ENCODE assay signal across 39 cellular contexts in the genomic region with DNA sequence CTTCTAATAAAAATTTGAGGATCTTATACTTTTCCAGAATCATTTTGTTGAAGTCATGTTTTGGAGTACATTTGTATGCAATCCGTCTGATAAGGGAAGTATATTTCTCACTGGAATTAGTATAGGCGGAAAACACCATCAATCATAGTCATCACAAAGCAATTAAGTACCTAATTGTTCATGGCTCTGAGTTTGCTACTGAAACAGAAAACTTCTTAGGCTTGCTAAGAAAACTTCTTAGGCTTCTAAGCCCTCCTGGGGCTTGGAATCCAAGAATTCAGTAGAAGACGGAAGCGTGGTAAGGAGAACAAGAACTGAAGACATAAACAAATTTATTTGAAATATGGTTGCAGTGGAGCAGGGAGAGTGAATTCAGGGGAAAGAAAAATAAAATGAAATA.
"Had no signal": no experiment of that assay in that cellular context is flagged by ENCODE, and none has a peak within 500 bp of the region (broad histone marks: within the 10 kb centered on the region; RNA-seq: fewer than 3 reads in every experiment).

No MANE protein-coding gene starts in this region.

- H3K27me3 Mint-ChIP-seq: activated B cell treated with CpG ODN at 0.5 μM for 24 hours; activated CD8-positive, alpha-beta memory T cell treated with anti-CD3 and anti-CD28 coated beads, Interleukin-2, amount 10 ng/mL, durations not matched to agents 7 days and 5 days; activated naive CD4-positive, alpha-beta T cell treated with anti-CD3 and anti-CD28 coated beads, Interleukin-2, amount 50 U/mL, for 24 hours; activated naive CD8-positive, alpha-beta T cell treated with anti-CD3 and anti-CD28 coated beads for 36 hours; activated naive CD8-positive, alpha-beta T cell treated with anti-CD3 and anti-CD28 coated beads, Interleukin-2, amount 50 U/mL, for 24 hours; effector memory CD8-positive, alpha-beta T cell; T-helper 17 cell had no signal

- H3K4me1 Mint-ChIP-seq: activated B cell treated with CpG ODN at 0.5 μM for 24 hours; activated CD8-positive, alpha-beta memory T cell treated with anti-CD3 and anti-CD28 coated beads, Interleukin-2, amount 10 ng/mL, durations not matched to agents 7 days and 5 days; activated naive CD4-positive, alpha-beta T cell treated with anti-CD3 and anti-CD28 coated beads, Interleukin-2, amount 50 U/mL, for 24 hours; activated naive CD8-positive, alpha-beta T cell treated with anti-CD3 and anti-CD28 coated beads for 36 hours; activated naive CD8-positive, alpha-beta T cell treated with anti-CD3 and anti-CD28 coated beads, Interleukin-2, amount 50 U/mL, for 24 hours; T-helper 17 cell had no signal

- H3K4me3 Mint-ChIP-seq: activated B cell treated with CpG ODN at 0.5 μM for 24 hours; activated CD8-positive, alpha-beta memory T cell treated with anti-CD3 and anti-CD28 coated beads, Interleukin-2, amount 10 ng/mL, durations not matched to agents 7 days and 5 days; activated CD8-positive, alpha-beta T cell treated with anti-CD3 and anti-CD28 coated beads, Interleukin-2, amount 10 ng/mL, durations not matched to agents 7 days and 5 days; activated naive CD4-positive, alpha-beta T cell treated with anti-CD3 and anti-CD28 coated beads for 36 hours; activated naive CD4-positive, alpha-beta T cell treated with anti-CD3 and anti-CD28 coated beads, Interleukin-2, amount 50 U/mL, for 24 hours; activated naive CD8-positive, alpha-beta T cell treated with anti-CD3 and anti-CD28 coated beads for 36 hours; activated naive CD8-positive, alpha-beta T cell treated with anti-CD3 and anti-CD28 coated beads, Interleukin-2, amount 50 U/mL, for 24 hours; activated T-helper 1 cell treated with anti-CD3 and anti-CD28 coated beads, Interleukin-12 subunit alpha, Interleukin-12 subunit beta, Interleukin-2, Interleukin-4 antibody, amounts not matched to agents 30 ng/mL and 10 ng/mL and 1 ng/mL, durations not matched to agents 14 hours and 24 hours and 36 hours; effector memory CD8-positive, alpha-beta T cell; T-helper 17 cell; T-helper 2 cell treated with Interferon-gamma antibody and Interleukin-4, amounts not matched to agents 5 μg/mL and 100 μg/mL, for 36 hours had no signal

- H3K27ac Mint-ChIP-seq: activated B cell treated with CpG ODN at 0.5 μM for 24 hours; activated CD8-positive, alpha-beta memory T cell treated with anti-CD3 and anti-CD28 coated beads, Interleukin-2, amount 10 ng/mL, durations not matched to agents 7 days and 5 days; activated CD8-positive, alpha-beta T cell treated with anti-CD3 and anti-CD28 coated beads, Interleukin-2, amount 10 ng/mL, durations not matched to agents 7 days and 5 days; activated naive CD4-positive, alpha-beta T cell treated with anti-CD3 and anti-CD28 coated beads for 36 hours; activated naive CD4-positive, alpha-beta T cell treated with anti-CD3 and anti-CD28 coated beads, Interleukin-2, amount 50 U/mL, for 24 hours; activated naive CD8-positive, alpha-beta T cell treated with anti-CD3 and anti-CD28 coated beads for 36 hours; activated naive CD8-positive, alpha-beta T cell treated with anti-CD3 and anti-CD28 coated beads, Interleukin-2, amount 50 U/mL, for 24 hours; activated T-helper 1 cell treated with anti-CD3 and anti-CD28 coated beads, Interleukin-12 subunit alpha, Interleukin-12 subunit beta, Interleukin-2, Interleukin-4 antibody, amounts not matched to agents 30 ng/mL and 10 ng/mL and 1 ng/mL, durations not matched to agents 14 hours and 24 hours and 36 hours; activated T-helper 2 cell treated with anti-CD3 and anti-CD28 coated beads, Interferon-gamma antibody, Interleukin-2, Interleukin-4, amounts not matched to agents 10 μg/mL and 5 μg/mL and 100 μg/mL, durations not matched to agents 14 hours and 24 hours and 36 hours; effector memory CD8-positive, alpha-beta T cell; T-helper 17 cell; T-helper 2 cell treated with Interferon-gamma antibody and Interleukin-4, amounts not matched to agents 5 μg/mL and 100 μg/mL, for 36 hours had no signal

- DNase-seq: activated B cell treated with CpG ODN at 0.5 μM for 24 hours; activated CD4-positive, alpha-beta T cell treated with anti-CD3 and anti-CD28 coated beads for 48 hours; activated CD4-positive, alpha-beta T cell treated with anti-CD3 and anti-CD28 coated beads, Interleukin-2, amount 50 U/mL, for 1 hour; activated CD4-positive, alpha-beta T cell treated with anti-CD3 and anti-CD28 coated beads, Interleukin-2, amount 50 U/mL, for 48 hours; activated CD8-positive, alpha-beta memory T cell treated with anti-CD3 and anti-CD28 coated beads, Interleukin-2, amount 10 ng/mL, durations not matched to agents 7 days and 5 days; activated CD8-positive, alpha-beta memory T cell treated with anti-CD3 and anti-CD28 coated beads, Interleukin-2, amount 50 U/mL, for 4 hours; activated CD8-positive, alpha-beta T cell treated with anti-CD3 and anti-CD28 coated beads, Interleukin-2, amount 10 ng/mL, durations not matched to agents 7 days and 5 days; activated effector memory CD4-positive, alpha-beta T cell treated with anti-CD3 and anti-CD28 coated beads, Interleukin-2, amount 50 U/mL, for 16 hours; activated naive CD4-positive, alpha-beta T cell treated with anti-CD3 and anti-CD28 coated beads for 36 hours; activated naive CD8-positive, alpha-beta T cell treated with anti-CD3 and anti-CD28 coated beads for 36 hours; activated naive CD8-positive, alpha-beta T cell treated with anti-CD3 and anti-CD28 coated beads, Interleukin-2, amount 50 U/mL, for 24 hours; activated T-cell treated with anti-CD3 and anti-CD28 coated beads, Interleukin-2, amount 50 U/mL, for 1 hour; activated T-cell treated with anti-CD3 and anti-CD28 coated beads, Interleukin-2, amount 50 U/mL, for 48 hours; adrenal gland; central memory CD4-positive, alpha-beta T cell; cerebellar nuclear complex; cortex of kidney; dermis blood vessel endothelial cell; effector CD4-positive, alpha-beta T cell; effector memory CD8-positive, alpha-beta T cell; erythroblast; foreskin keratinocyte; gastrocnemius medialis; glutamatergic neuron; heart right ventricle; T-helper 1 cell; T-helper 17 cell; T1000; WERI-Rb-1 had no signal

- H3K9me3 Mint-ChIP-seq: activated B cell treated with CpG ODN at 0.5 μM for 24 hours; activated naive CD4-positive, alpha-beta T cell treated with anti-CD3 and anti-CD28 coated beads for 36 hours; activated naive CD4-positive, alpha-beta T cell treated with anti-CD3 and anti-CD28 coated beads, Interleukin-2, amount 50 U/mL, for 24 hours; activated naive CD8-positive, alpha-beta T cell treated with anti-CD3 and anti-CD28 coated beads for 36 hours; activated naive CD8-positive, alpha-beta T cell treated with anti-CD3 and anti-CD28 coated beads, Interleukin-2, amount 50 U/mL, for 24 hours; activated T-helper 1 cell treated with anti-CD3 and anti-CD28 coated beads, Interleukin-12 subunit alpha, Interleukin-12 subunit beta, Interleukin-2, Interleukin-4 antibody, amounts not matched to agents 30 ng/mL and 10 ng/mL and 1 ng/mL, durations not matched to agents 14 hours and 24 hours and 36 hours; activated T-helper 2 cell treated with anti-CD3 and anti-CD28 coated beads, Interferon-gamma antibody, Interleukin-2, Interleukin-4, amounts not matched to agents 10 μg/mL and 5 μg/mL and 100 μg/mL, durations not matched to agents 14 hours and 24 hours and 36 hours; brain had no signal

- H3K36me3 ChIP-seq: adrenal gland, ascending aorta, breast epithelium, cardiac muscle cell, esophagus muscularis mucosa, gastrocnemius medialis, heart right ventricle, WERI-Rb-1 had no signal

- H3K27me3 ChIP-seq: adrenal gland, ascending aorta, breast epithelium, cardiac muscle cell, esophagus muscularis mucosa, foreskin keratinocyte, gastrocnemius medialis, heart right ventricle had no signal

- H3K9me3 ChIP-seq: adrenal gland, ascending aorta, breast epithelium, esophagus muscularis mucosa, gastrocnemius medialis, heart right ventricle had no signal

- H3K36me3 Mint-ChIP-seq: activated CD8-positive, alpha-beta memory T cell treated with anti-CD3 and anti-CD28 coated beads, Interleukin-2, amount 10 ng/mL, durations not matched to agents 7 days and 5 days; activated naive CD4-positive, alpha-beta T cell treated with anti-CD3 and anti-CD28 coated beads, Interleukin-2, amount 50 U/mL, for 24 hours; activated naive CD8-positive, alpha-beta T cell treated with anti-CD3 and anti-CD28 coated beads for 36 hours; brain had no signal

- H3K4me3 ChIP-seq: adrenal gland, ascending aorta, breast epithelium, cardiac muscle cell, esophagus muscularis mucosa, gastrocnemius medialis, heart right ventricle had no signal

- H3K4me1 ChIP-seq: breast epithelium, foreskin keratinocyte, heart right ventricle had no signal

- H3K27ac ChIP-seq: adrenal gland, ascending aorta, breast epithelium, cardiac muscle cell, esophagus muscularis mucosa, foreskin keratinocyte, gastrocnemius medialis, heart right ventricle, WERI-Rb-1 had no signal

- ATAC-seq: activated CD4-positive, CD25-positive, alpha-beta regulatory T cell treated with anti-CD3 and anti-CD28 coated beads, Interleukin-2, amount 50 U/mL, for 24 hours; activated CD8-positive, alpha-beta memory T cell treated with anti-CD3 and anti-CD28 coated beads, Interleukin-2, amount 10 ng/mL, durations not matched to agents 7 days and 5 days; activated CD8-positive, alpha-beta T cell treated with anti-CD3 and anti-CD28 coated beads, Interleukin-2, amount 10 ng/mL, durations not matched to agents 7 days and 5 days; activated naive CD8-positive, alpha-beta T cell treated with anti-CD3 and anti-CD28 coated beads, Interleukin-2, amount 50 U/mL, for 24 hours; effector memory CD8-positive, alpha-beta T cell; foreskin keratinocyte; gastrocnemius medialis; heart right ventricle; T-helper 17 cell had no signal
